In genomic region chr4:83267121-83267834, GRCh38 we compare ENCODE assay signal across 13 cellular contexts. TPM values are rescaled to one million over a fixed set of nuclear protein-coding genes. Genes with fewer than 3 reads are reported as not detected.
DNase-seq lines count a peak whose midpoint lies in the region; ATAC-seq and TF ChIP-seq lines count a peak whose summit lies in the region.
"Had no signal": no experiment of that assay in that cellular context is flagged by ENCODE, and none has a peak within 500 bp of the region (broad histone marks: within the 10 kb centered on the region; RNA-seq: fewer than 3 reads in every experiment).

No MANE protein-coding gene starts in this region.

- ATAC-seq in RWPE2 (ENCODE audit: low read depth) (peak; percentile 99), HG03354 (IDR thresholded peaks at IDR 0.05; ENCODE audit: poor library complexity, severe bottlenecking, unreplicated experiment) (no peak)
- ATAC-seq in stimulated activated effector memory CD8-positive, alpha-beta T cell treated with anti-CD3 and anti-CD28 coated beads, Interleukin-12 subunit alpha, Interleukin-12 subunit beta, amount 100 ng/mL, for 72 hours: peak; percentile 61
- ATAC-seq: pancreas had no signal

- DNase-seq in HT1080 (ENCODE audit: low read depth) (peak; percentile 77), RWPE2 (ENCODE audit: low spot score) (peak; percentile 86), fibroblast of mammary gland (ENCODE audit: low read depth) (peak; percentile 93), ovary (no peak), cardiac septum (ENCODE audit: low spot score) (no peak)
- DNase-seq in stimulated activated effector memory CD8-positive, alpha-beta T cell treated with anti-CD3 and anti-CD28 coated beads, Interleukin-12 subunit alpha, Interleukin-12 subunit beta, amount 100 ng/mL, for 72 hours (ENCODE audit: low spot score in 2 of 2): no peak
- DNase-seq in activated CD4-positive, alpha-beta T cell treated with anti-CD3 and anti-CD28 coated beads, Interleukin-2, amount 50 U/mL, for 4 hours: no peak
- DNase-seq: activated CD4-positive, alpha-beta T cell treated with anti-CD3 and anti-CD28 coated beads for 48 hours; activated naive CD8-positive, alpha-beta T cell treated with anti-CD3 and anti-CD28 coated beads, Interleukin-2, amount 10 ng/mL, durations not matched to agents 7 days and 5 days; kidney; pancreas had no signal

- H3K36me3 Mint-ChIP-seq in stimulated activated effector memory CD8-positive, alpha-beta T cell treated with anti-CD3 and anti-CD28 coated beads, Interleukin-12 subunit alpha, Interleukin-12 subunit beta, amount 100 ng/mL, for 72 hours: peaks cover 40% of the 10 kb centered on the region

- H3K27ac ChIP-seq in RWPE2 (ENCODE audit: poor library complexity, severe bottlenecking): peak overlapping the region; percentile 69
- no peak overlapping the region for H3K27ac ChIP-seq in ovary
- H3K27ac ChIP-seq: pancreas, upper lobe of left lung had no signal

- TF ChIP-seq CTCF in RWPE2 (IDR thresholded peaks at IDR 0.05; ENCODE audit: poor library complexity, severe bottlenecking) (no peak), fibroblast of mammary gland (conservative IDR thresholded peaks at IDR 0.05; ENCODE audit: control insufficient read depth, insufficient read depth, low read depth, low read length) (no peak), ovary (IDR thresholded peaks at IDR 0.05) (no peak)

- H3K9me3 ChIP-seq in RWPE2 (ENCODE audit: severe bottlenecking) (no peaks in the 10 kb centered on the region), ovary (no peaks in the 10 kb centered on the region)
- H3K9me3 ChIP-seq: pancreas, upper lobe of left lung had no signal

- no peak for TF ChIP-seq POLR2A in ovary (IDR thresholded peaks at IDR 0.05)

- H3K36me3 ChIP-seq in RWPE2 (ENCODE audit: low read depth) (peaks cover 47% of the 10 kb centered on the region), ovary (no peaks in the 10 kb centered on the region)

- TF ChIP-seq EP300 in ovary (IDR thresholded peaks at IDR 0.05): no peak

- H3K4me3 Mint-ChIP-seq in stimulated activated effector memory CD8-positive, alpha-beta T cell treated with anti-CD3 and anti-CD28 coated beads, Interleukin-12 subunit alpha, Interleukin-12 subunit beta, amount 100 ng/mL, for 72 hours: no peak overlapping the region

- WGBS in ovary, 3 donors: 70 to 85% (median 82%) methylated on average over 7 of the region's 7 CpGs

- intact Hi-C loops in ovary (cut with DNase I) (loop anchor here in 2 of 4 donors (10.0 kb wide), 3 partner anchors 192 to 812 kb away; no protein-coding TSS in a partner anchor), cardiac septum (cut with DNase I) (no loop called here)

- peaks cover 11% of the 10 kb centered on the region for H3K4me1 Mint-ChIP-seq in stimulated activated effector memory CD8-positive, alpha-beta T cell treated with anti-CD3 and anti-CD28 coated beads, Interleukin-12 subunit alpha, Interleukin-12 subunit beta, amount 100 ng/mL, for 72 hours

- H3K9me3 Mint-ChIP-seq in stimulated activated effector memory CD8-positive, alpha-beta T cell treated with anti-CD3 and anti-CD28 coated beads, Interleukin-12 subunit alpha, Interleukin-12 subunit beta, amount 100 ng/mL, for 72 hours: no peaks in the 10 kb centered on the region
- H3K9me3 Mint-ChIP-seq: activated naive CD8-positive, alpha-beta T cell treated with anti-CD3 and anti-CD28 coated beads, Interleukin-2, amount 10 ng/mL, durations not matched to agents 7 days and 5 days had no signal

- H3K4me1 ChIP-seq in RWPE2 (ENCODE audit: insufficient read depth, poor library complexity, severe bottlenecking) (peaks cover 21% of the 10 kb centered on the region), ovary (ENCODE audit: insufficient read depth) (peaks cover 6% of the 10 kb centered on the region)
- H3K4me1 ChIP-seq: pancreas had no signal

- no peaks in the 10 kb centered on the region for H3K27me3 ChIP-seq in RWPE2 (ENCODE audit: insufficient read depth, poor library complexity, severe bottlenecking)
- H3K27me3 ChIP-seq in ovary: no peaks in the 10 kb centered on the region
- H3K27me3 ChIP-seq: pancreas, upper lobe of left lung had no signal

- H3K27ac Mint-ChIP-seq in stimulated activated effector memory CD8-positive, alpha-beta T cell treated with anti-CD3 and anti-CD28 coated beads, Interleukin-12 subunit alpha, Interleukin-12 subunit beta, amount 100 ng/mL, for 72 hours: no peak overlapping the region
- H3K27ac Mint-ChIP-seq: activated naive CD8-positive, alpha-beta T cell treated with anti-CD3 and anti-CD28 coated beads, Interleukin-2, amount 10 ng/mL, durations not matched to agents 7 days and 5 days had no signal

- H3K4me3 ChIP-seq in RWPE2 (ENCODE audit: severe bottlenecking) (no peak overlapping the region), fibroblast of mammary gland (ENCODE audit: control insufficient read depth, low read depth, low read length) (no peak overlapping the region), ovary (no peak overlapping the region)
- H3K4me3 ChIP-seq: pancreas, upper lobe of left lung had no signal

RNA-seq across cellular contexts. Expression of gene COQ2, which starts 17.3 kb away (rescaled TPM):
- 23.8 and 29.5 TPM in 2 replicates for total RNA-seq in HT1080 (2014; rRNA removed; shearing (Covaris generic))
- 33.0 and 33.1 TPM in 2 replicates for polyA plus RNA-seq in HT1080 (2015; cell fraction: cytosol; rRNA removed)
- 15.9 and 18.0 TPM in 2 replicates for polyA plus RNA-seq in HT1080 (2015; cell fraction: nucleus; rRNA removed)
- total RNA-seq in ovary (10 to 100 TPM in 3 of 7 donors, 1 to 10 TPM in 4; 8.4 to 12.3 (median 9.5) TPM), cardiac septum (13.1 TPM)
- 10 to 100 TPM in 1 of 2 donors, 1 to 10 TPM in 1; 8.7 to 18.1 TPM for polyA plus RNA-seq in ovary

Comparison
In these comparisons a context has a peak if more than half of its experiments do, and no peak if none do; other contexts are left out.
1. DNase-seq: peak in HT1080 (single experiment), RWPE2 (single experiment) and fibroblast of mammary gland (single experiment); none in stimulated activated effector memory CD8-positive, alpha-beta T cell treated with anti-CD3 and anti-CD28 coated beads, Interleukin-12 subunit alpha, Interleukin-12 subunit beta, amount 100 ng/mL, for 72 hours (0 of 2), activated CD4-positive, alpha-beta T cell treated with anti-CD3 and anti-CD28 coated beads, Interleukin-2, amount 50 U/mL, for 4 hours (0 of 2), ovary (0 of 5) and cardiac septum (single experiment).